ENCODE assay signal across 8 cellular contexts in genomic region chr12:48957141-48958048, GRCh38. TPM values are rescaled to one million over a fixed set of nuclear protein-coding genes. Genes with fewer than 3 reads are reported as not detected.
A peak's percentile ranks its signal among the peaks of the same experiment; 100 is the strongest.
DNase-seq lines count a peak whose midpoint lies in the region; ATAC-seq, FAIRE-seq and TF ChIP-seq lines count a peak whose summit lies in the region.

Gene ARF3 (minus strand): TSS chr12:48957487. CDS start chr12:48941095, 16,392 bp downstream.

- FAIRE-seq in A549 (lab: Jason Lieb, UNC) (no peak), bronchial epithelial cell (lab: Jason Lieb, UNC) (no peak)

- CTCF ChIA-PET in A549 (lab: Yijun Ruan, JAX) (interaction anchor here (0.6 to 77.5 kb wide), 5 partner anchors 3 to 221 kb away, joined by 3 to 2584 read pairs (median 4); partner anchors contain the start of genes ARF3, DDN, FKBP11 and PRKAG1), WTC11 (lab: Charles Lee) (interaction anchor here (0.7 to 3.6 kb wide), 21 partner anchors 9 to 204 kb away, joined by 3 to 38 read pairs (median 9); partner anchors contain the start of genes FKBP11, RND1, WNT1 and WNT10B)

- no peak for TF ChIP-seq RAD21 in A549 (conservative IDR thresholded peaks at IDR 0.05 in 1 of 2, IDR thresholded peaks at IDR 0.05 in 1 of 2)

- 1% methylated on average over 37 of the region's 58 CpGs for WGBS in A549 (ENCODE audit: missing lambda C conversion rate)
- under 1% methylated on average over 49 of the region's 58 CpGs for WGBS in smooth muscle cell (ENCODE audit: low lambda C conversion rate)

- no peaks in the 10 kb centered on the region for H3K9me3 ChIP-seq in A549
- no peaks in the 10 kb centered on the region for H3K9me3 ChIP-seq in smooth muscle cell (replicated peaks; ENCODE audit: low read depth)

- peak within 1 kb of the TSS; percentile 97 for H3K27ac Mint-ChIP-seq in WTC11

- H3K36me3 Mint-ChIP-seq in WTC11 = peaks cover 17% of the 10 kb centered on the region

- H3K4me1 Mint-ChIP-seq in WTC11 = peaks cover 31% of the 10 kb centered on the region

- no peaks in the 10 kb centered on the region for H3K9me3 Mint-ChIP-seq in WTC11

- H4K20me1 ChIP-seq in smooth muscle cell (ENCODE audit: low read depth) = peaks cover 39% of the 10 kb centered on the region

- ATAC-seq in A549 (peak; percentile 87 to 94), GM18868 (IDR thresholded peaks at IDR 0.05; ENCODE audit: unreplicated experiment) (peak; percentile 90), HG03135 (IDR thresholded peaks at IDR 0.05; ENCODE audit: unreplicated experiment) (peak; percentile 83), WTC11 (peak; percentile 89)

- no peak for TF ChIP-seq CTCF in A549 (IDR thresholded peaks at IDR 0.05)
- TF ChIP-seq CTCF in WTC11 (IDR thresholded peaks at IDR 0.05) = no peak
- no peak for TF ChIP-seq CTCF in bronchial epithelial cell (IDR thresholded peaks at IDR 0.05; ENCODE audit: insufficient read depth, low read length, severe bottlenecking)
- no peak for TF ChIP-seq CTCF in smooth muscle cell (IDR thresholded peaks at IDR 0.05; ENCODE audit: borderline replicate concordance, insufficient read depth, poor library complexity, severe bottlenecking)

- H3F3A ChIP-seq in smooth muscle cell (ENCODE audit: low read depth) = peaks cover 10% of the 10 kb centered on the region

- H3K27me3 Mint-ChIP-seq in WTC11 (ENCODE audit: low read depth) = peaks cover 7% of the 10 kb centered on the region; the same call in 1 of the 2 replicates

- H3K27ac ChIP-seq in A549 (peak within 1 kb of the TSS; percentile 95), smooth muscle cell (ENCODE audit: low read depth) (peak within 1 kb of the TSS; percentile 82)

- TF ChIP-seq EP300 in A549 (IDR thresholded peaks at IDR 0.05) = no peak

- peaks cover 10% of the 10 kb centered on the region for H3K4me1 ChIP-seq in A549
- peaks cover 16% of the 10 kb centered on the region for H3K4me1 ChIP-seq in smooth muscle cell (ENCODE audit: low read depth)

- DNase-seq in A549 (ENCODE audit: low read depth in 1 of 2, low spot score in 1 of 2) = peak; percentile 95 to 96
- DNase-seq in NCI-H2227 treated with DMSO at 0.1 percent for 48 hours (lab: John Stamatoyannopoulos, UW) = peak; percentile 87
- DNase-seq in WTC11 (ENCODE audit: low spot score) = peak; percentile 98
- DNase-seq in bronchial epithelial cell (ENCODE audit: low read depth) = peak; percentile 73
- DNase-seq in iPS-NIHi7 (ENCODE audit: extremely low spot score) = peak; percentile 95
- DNase-seq in smooth muscle cell (lab: John Stamatoyannopoulos, UW; ENCODE audit: unreplicated experiment) = peak; percentile 75

- peak; percentile 68 for TF ChIP-seq POLR2A in A549 (IDR thresholded peaks at IDR 0.05; ENCODE audit: low read length)

- H3K4me3 Mint-ChIP-seq in WTC11 = peak within 1 kb of the TSS; percentile 95

- peaks cover 6% of the 10 kb centered on the region for H3K36me3 ChIP-seq in bronchial epithelial cell (ENCODE audit: control insufficient read depth, insufficient read depth, low read length)
- H3K36me3 ChIP-seq in smooth muscle cell (ENCODE audit: low read depth) = no peaks in the 10 kb centered on the region

- peak within 1 kb of the TSS; percentile 92 for H3K9ac ChIP-seq in smooth muscle cell (ENCODE audit: low read depth)

- no peaks in the 10 kb centered on the region for H3K27me3 ChIP-seq in bronchial epithelial cell (ENCODE audit: control insufficient read depth, insufficient read depth, low read length)
- no peaks in the 10 kb centered on the region for H3K27me3 ChIP-seq in smooth muscle cell (ENCODE audit: low read depth)

- POLR2A ChIA-PET in A549 (lab: Yijun Ruan, JAX) = interaction anchor here (0.6 to 1.6 kb wide), 14 partner anchors 9 to 409 kb away, joined by 3 to 10 read pairs (median 4); partner anchors contain the start of genes DDX23, FKBP11 and RND1
- POLR2A ChIA-PET in WTC11 (lab: Charles Lee) = interaction anchor here (0.6 to 2.2 kb wide), 13 partner anchors 9 to 385 kb away, joined by 3 to 10 read pairs (median 5); partner anchors contain the start of genes DDX23, FKBP11, RND1 and WNT10B

- peaks cover 39% of the 10 kb centered on the region for H3K79me2 ChIP-seq in smooth muscle cell (ENCODE audit: low read depth)

- H3K4me3 ChIP-seq in A549 (peak within 1 kb of the TSS; percentile 79), bronchial epithelial cell (ENCODE audit: low read depth, low read length) (peak within 1 kb of the TSS; percentile 64), smooth muscle cell (peak within 1 kb of the TSS; percentile 90)

- peak within 1 kb of the TSS; percentile 94 for H2AFZ ChIP-seq in smooth muscle cell (ENCODE audit: low read depth)

- H3K4me2 ChIP-seq in A549 (peak within 1 kb of the TSS; percentile 79), smooth muscle cell (peak within 1 kb of the TSS; percentile 96)

TF ChIP-seq in A549, 52 proteins besides CTCF, POLR2A, EP300 and RAD21 (continues in another document):
- 0 out of 2 replicates have a peak, but pooled peaks have one; percentile 26 for TF ChIP-seq KDM5A (IDR thresholded peaks at IDR 0.05)
- TF ChIP-seq HMGXB4 (CRISPR knock-in tag; IDR thresholded peaks at IDR 0.05; ENCODE audit: borderline replicate concordance) = no peak
- no peak for TF ChIP-seq ATOH8 (CRISPR knock-in tag; IDR thresholded peaks at IDR 0.05; ENCODE audit: low read depth)
- TF ChIP-seq HOXA7 (CRISPR knock-in tag; IDR thresholded peaks at IDR 0.05) = no peak
- peak; percentile 99 for TF ChIP-seq CHD2 (IDR thresholded peaks at IDR 0.05; ENCODE audit: low read length, partially characterized antibody)
- peak; percentile 8 to 86; a peak in 3 of 5 replicates for TF ChIP-seq JUN (IDR thresholded peaks at IDR 0.05)

TF ChIP-seq in WTC11, 78 proteins besides CTCF, POLR2A, EP300 and RAD21 (continues in another document):
- TF ChIP-seq TEAD4 (CRISPR knock-in tag; IDR thresholded peaks at IDR 0.05) = no peak
- TF ChIP-seq ZNF512 (CRISPR knock-in tag; IDR thresholded peaks at IDR 0.05; ENCODE audit: borderline replicate concordance) = no peak
- TF ChIP-seq TCF7 (CRISPR knock-in tag; IDR thresholded peaks at IDR 0.05; ENCODE audit: low read depth) = no peak
- TF ChIP-seq E2F5 (CRISPR knock-in tag; IDR thresholded peaks at IDR 0.05) = peak; percentile 35; the same call in 1 of the 2 replicates
- TF ChIP-seq MAX (CRISPR knock-in tag; IDR thresholded peaks at IDR 0.05) = peak; percentile 68
- TF ChIP-seq AFF4 (CRISPR knock-in tag; IDR thresholded peaks at IDR 0.05; ENCODE audit: borderline replicate concordance) = no peak

RNA-seq across cellular contexts. Expression of gene ARF3, which starts in this region (rescaled TPM):
- polyA plus RNA-seq in A549 (2011; rRNA removed) (281 and 287 TPM in 2 replicates), A549 (2017; fragmentation: RNase III; extraction: RNeasy Plus Mini Kit Qiagen cat#74134 plus additional on column Dnase treatment) (133 to 138 TPM (median 138 TPM) in 3 replicates), smooth muscle cell (53.3 and 67.7 TPM in 2 replicates)
- polyA plus RNA-seq in A549 (2012; cell fraction: cytosol; rRNA removed) = 232 and 234 TPM in 2 replicates
- polyA plus RNA-seq in A549 (2012; cell fraction: nucleus; rRNA removed) = 162 and 182 TPM in 2 replicates
- polyA minus RNA-seq in A549 (2011; rRNA and poly(A)+ RNA removed) = 136 and 144 TPM in 2 replicates
- total RNA-seq in WTC11 (2021) (238 to 256 TPM (median 248 TPM) in 3 replicates), bronchial epithelial cell (30.0 and 38.7 TPM in 2 replicates), smooth muscle cell (57.0 and 59.9 TPM in 2 replicates)

Comparison
In these comparisons a context has a peak if more than half of its experiments do, and no peak if none do; other contexts are left out.
1. Peak in every context shown above with its lines: DNase-seq, ATAC-seq, H3K4me3 ChIP-seq and H3K27ac ChIP-seq.